In genomic region chr6:40982917-40983316, GRCh38 we compare ENCODE assay signal across 28 cellular contexts. TPM values are rescaled to one million over a fixed set of nuclear protein-coding genes. Genes with fewer than 3 reads are reported as not detected.
"Had no signal": no experiment of that assay in that cellular context is flagged by ENCODE, and none has a peak within 500 bp of the region (broad histone marks: within the 10 kb centered on the region; RNA-seq: fewer than 3 reads in every experiment).

No MANE protein-coding gene starts in this region.

- ATAC-seq: K562, PC-3, Right ventricle myocardium inferior, SK-N-SH treated with all-trans-retinoic acid at 6 μM for 48 hours had no signal

- DNase-seq: Kasumi-1, MM.1S, NCI-H1092 treated with DMSO at 0.1 percent for 48 hours, NCI-H1436, NCI-H187, NCI-H2029, NCI-H2081 treated with DMSO at 0.1 percent for 48 hours, NCI-H2171, NCI-H226, NCI-H446, NCI-H510A, NCI-H524 treated with DMSO at 0.1 percent for 48 hours, NCI-H69, NCI-H774, PC-3, Peyer's patch, SHP77 treated with DMSO at 0.1 percent for 48 hours, SJCRH30 had no signal

- H3K4me1 ChIP-seq: Peyer's patch, SJCRH30 had no signal

- H3K36me3 Mint-ChIP-seq: IgD-negative memory B cell had no signal

- H3K4me1 Mint-ChIP-seq: IgD-negative memory B cell had no signal

- H3K27me3 ChIP-seq: Peyer's patch, SJCRH30 had no signal

- H3K9me3 ChIP-seq: Peyer's patch, SJCRH30 had no signal

- H3K27ac Mint-ChIP-seq: IgD-negative memory B cell had no signal

- H3K36me3 ChIP-seq: Peyer's patch, SJCRH30 had no signal

- H3K9ac ChIP-seq: KMS-11 had no signal

- FAIRE-seq: HTR-8/SVneo, K562 had no signal

- H3K27ac ChIP-seq: HL-60, KMS-11, Peyer's patch, SJCRH30 had no signal

- H3K4me3 ChIP-seq: K562, Peyer's patch, SJCRH30 had no signal

- H3K4me2 ChIP-seq: KMS-11 had no signal

- H3K4me3 Mint-ChIP-seq: IgD-negative memory B cell had no signal

RNA-seq across cellular contexts. Expression of gene TSPO2, which starts 59.4 kb away (rescaled TPM):
- total RNA-seq: K562, M059J, OCI-LY7, PC-3, Peyer's patch, Right ventricle myocardium inferior, RPMI7951, SJCRH30 had no signal
- polyA plus RNA-seq: IgD-negative memory B cell, K562 had no signal
